In genomic region chr5:160656961-160657570, GRCh38 we compare ENCODE assay signal across 1 cellular context.
TF ChIP-seq lines count a peak whose summit lies in the region.

No MANE protein-coding gene starts in this region.

TF ChIP-seq in SK-N-SH, 30 proteins besides CTCF, POLR2A, EP300 and RAD21 (continued from another document):
- TF ChIP-seq IRF3 (IDR thresholded peaks at IDR 0.05; ENCODE audit: low read depth, low read length) (no peak), PBX3 (IDR thresholded peaks at IDR 0.05) (no peak), MAX (IDR thresholded peaks at IDR 0.05; ENCODE audit: low read depth) (no peak), TEAD4 (IDR thresholded peaks at IDR 0.05; ENCODE audit: borderline replicate concordance, insufficient read depth) (no peak), EZH2phosphoT487 (IDR thresholded peaks at IDR 0.05; ENCODE audit: borderline replicate concordance, low read depth) (no peak)
